Comparison of ENCODE assay signal across 8 cellular contexts in the genomic region with DNA sequence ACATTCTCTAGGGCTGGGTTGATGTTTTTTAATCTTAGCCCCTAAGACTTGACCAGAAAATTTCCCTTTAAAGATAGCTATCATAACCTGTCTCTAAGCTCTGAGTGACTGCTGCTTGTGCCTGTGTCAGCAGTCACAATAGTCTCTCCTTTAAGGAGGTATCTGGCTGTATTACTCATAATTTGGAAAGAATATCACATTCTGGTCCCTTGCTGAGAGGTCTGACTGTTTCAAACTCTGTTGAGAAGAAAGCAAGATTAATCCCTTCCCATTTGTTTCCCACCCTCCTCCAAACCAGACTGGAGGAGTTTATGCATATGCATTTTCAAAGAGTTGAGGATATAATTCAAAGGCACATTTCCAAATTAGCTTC. TPM values are rescaled to one million over a fixed set of nuclear protein-coding genes. Genes with fewer than 3 reads are reported as not detected.
DNase-seq lines count a peak whose midpoint lies in the region; ATAC-seq and TF ChIP-seq lines count a peak whose summit lies in the region.

No MANE protein-coding gene starts in this region.

- no peaks in the 10 kb centered on the region for H3K9me3 Mint-ChIP-seq in MCF 10A (ENCODE audit: unreplicated experiment)

- H3K36me3 ChIP-seq in ACC112 (ENCODE audit: insufficient read depth, low read length): no peaks in the 10 kb centered on the region
- no peaks in the 10 kb centered on the region for H3K36me3 ChIP-seq in mesodermal cell (ENCODE audit: control insufficient read depth, insufficient read depth, low read length)

- DNase-seq in MCF 10A (ENCODE audit: unreplicated experiment) (no peak), DMS114 treated with DMSO at 0.1 percent for 48 hours (lab: John Stamatoyannopoulos, UW; ENCODE audit: unreplicated experiment) (no peak), NOMO-1 (lab: John Stamatoyannopoulos, UW; ENCODE audit: unreplicated experiment in 2 of 2) (no peak), SW480 (ENCODE audit: low spot score) (no peak), COLO829 (ENCODE audit: low spot score) (no peak)

- POLR2A ChIA-PET in MCF 10A (lab: Yijun Ruan, JAX): interaction anchor here (0.7 to 1.0 kb wide), 2 partner anchors 9 to 62 kb away, joined by 3 read pairs; no protein-coding TSS in a partner anchor

- H3K4me3 Mint-ChIP-seq in MCF 10A (ENCODE audit: unreplicated experiment): peak overlapping the region; percentile 69

- H3K9me3 ChIP-seq in mesodermal cell (ENCODE audit: control insufficient read depth, low read length): no peaks in the 10 kb centered on the region

- H3K27me3 ChIP-seq in ACC112 (ENCODE audit: insufficient read depth, low read length): peaks cover 3% of the 10 kb centered on the region

- CTCF ChIA-PET in MCF 10A (lab: Yijun Ruan, JAX): interaction anchor here (0.6 to 2.2 kb wide), 28 partner anchors 8 to 1120 kb away, joined by 3 to 15 read pairs (median 4); no protein-coding TSS in a partner anchor

- peaks cover 54% of the 10 kb centered on the region for H3K27me3 Mint-ChIP-seq in MCF 10A (ENCODE audit: insufficient read depth, unreplicated experiment)

- H3K36me3 Mint-ChIP-seq in MCF 10A (ENCODE audit: insufficient read depth, unreplicated experiment): no peaks in the 10 kb centered on the region

- ATAC-seq in HG02623 (IDR thresholded peaks at IDR 0.05; ENCODE audit: unreplicated experiment): peak; percentile 3

- no peaks in the 10 kb centered on the region for H3K79me2 ChIP-seq in ACC112 (ENCODE audit: control insufficient read depth, insufficient read depth, low read length, unreplicated experiment)

- H3K27ac Mint-ChIP-seq in MCF 10A (ENCODE audit: low read depth, unreplicated experiment): no peak overlapping the region

- peak overlapping the region; percentile 55 for H2AFZ ChIP-seq in ACC112 (ENCODE audit: low read length, unreplicated experiment)

- intact Hi-C loops in MCF 10A (cut with micrococcal nuclease): loop anchor here (5.0 kb wide), 1 partner anchor 78 kb away; no protein-coding TSS in a partner anchor

- peak overlapping the region; percentile 93 for H3K4me3 ChIP-seq in ACC112 (ENCODE audit: low read depth, low read length)
- H3K4me3 ChIP-seq in mesodermal cell (ENCODE audit: extremely low read depth, insufficient read depth, low read length, poor library complexity, severe bottlenecking): peak overlapping the region; percentile 34

- BruUV-seq in MCF 10A (replicated peaks; lab: Mats Ljungman, UMichigan): no TSS peak

- H3K4me1 Mint-ChIP-seq in MCF 10A (ENCODE audit: insufficient read depth, unreplicated experiment): peaks cover 16% of the 10 kb centered on the region

- H3K27ac ChIP-seq in ACC112 (ENCODE audit: low read depth, low read length) (no peak overlapping the region), mesodermal cell (ENCODE audit: low read depth, low read length, severe bottlenecking) (no peak overlapping the region)

- TF ChIP-seq CTCF in MCF 10A (IDR thresholded peaks at IDR 0.05; ENCODE audit: unreplicated experiment): no peak

- H3K4me1 ChIP-seq in ACC112 (ENCODE audit: control insufficient read depth, insufficient read depth, low read length, unreplicated experiment) (peaks cover 8% of the 10 kb centered on the region), mesodermal cell (ENCODE audit: control insufficient read depth, insufficient read depth, low read length, poor library complexity, severe bottlenecking) (peaks cover 7% of the 10 kb centered on the region)

RNA-seq across cellular contexts. Expression of a gene that starts 2.3 kb away (rescaled TPM):
- not detected in 2 replicates for total RNA-seq in MCF 10A (2022)
- not detected for polyA plus RNA-seq in mesodermal cell (2013, experiment 1 of 2)
- 0.51 TPM for polyA plus RNA-seq in mesodermal cell (2013, experiment 2 of 2)
